Comparison of ENCODE assay signal across 11 cellular contexts in genomic region chr11:64357446-64357845, GRCh38. TPM values are rescaled to one million over a fixed set of nuclear protein-coding genes. Genes with fewer than 3 reads are reported as not detected.
DNase-seq lines count a peak whose midpoint lies in the region; ATAC-seq lines count a peak whose summit lies in the region.
"Had no signal": no experiment of that assay in that cellular context is flagged by ENCODE, and none has a peak within 500 bp of the region (broad histone marks: within the 10 kb centered on the region; RNA-seq: fewer than 3 reads in every experiment).

No MANE protein-coding gene starts in this region.

- H4K5ac ChIP-seq in mesendoderm (ENCODE audit: low read length) = no peak overlapping the region

- peak overlapping the region; percentile 85 for H3K56ac ChIP-seq in mesendoderm (ENCODE audit: low read length)

- no peak overlapping the region for H2BK15ac ChIP-seq in mesendoderm (replicated peaks; ENCODE audit: low read depth)

- H3F3A ChIP-seq in GM23248 (ENCODE audit: insufficient read depth) = peaks cover 4% of the 10 kb centered on the region; the same call in 1 of the 2 replicates

- in situ Hi-C loops in GM23248 (cut with MboI) = no loop called here

- peak overlapping the region in 7 of 11 experiments; percentile 15 to 85 (median 84); a peak in 13 of 22 replicates for H3K9ac ChIP-seq in BLaER1 treated with 17β-estradiol and CSF1 and Interleukin-3, amounts not matched to agents 10 nM and 100 nM
- H3K9ac ChIP-seq in GM23248 (peak overlapping the region; percentile 8; the same call in 1 of the 2 replicates), mesendoderm (ENCODE audit: low read length) (no peak overlapping the region)

- DNase-seq in GM23248 (no peak), mesendoderm (no peak), NCI-H2107 treated with DMSO at 0.1 percent for 48 hours (lab: John Stamatoyannopoulos, UW; ENCODE audit: unreplicated experiment) (no peak), cerebellar cortex (ENCODE audit: low spot score) (no peak)
- DNase-seq: effector memory CD4-positive, alpha-beta T cell; NCI-H187; NCI-H526 had no signal

- H3K79me2 ChIP-seq in GM23248 (ENCODE audit: insufficient read depth) (peaks cover 13% of the 10 kb centered on the region), mesendoderm (ENCODE audit: control insufficient read depth, insufficient read depth, low read length) (no peaks in the 10 kb centered on the region)

- peaks cover 0 to 15% (median 0%) of the 10 kb centered on the region in 11 experiments; a peak in 6 of 22 replicates for H3K27me3 ChIP-seq in BLaER1 treated with 17β-estradiol and CSF1 and Interleukin-3, amounts not matched to agents 10 nM and 100 nM
- no peaks in the 10 kb centered on the region for H3K27me3 ChIP-seq in GM23248 (replicated peaks; ENCODE audit: insufficient read depth)
- no peaks in the 10 kb centered on the region for H3K27me3 ChIP-seq in mesendoderm (ENCODE audit: insufficient read depth, low read length, poor library complexity)

- peak overlapping the region in 6 of 11 experiments; percentile 2 to 44 (median 12); a peak in 6 of 22 replicates for H3K27ac ChIP-seq in BLaER1 treated with 17β-estradiol and CSF1 and Interleukin-3, amounts not matched to agents 10 nM and 100 nM
- no peak overlapping the region for H3K27ac ChIP-seq in GM23248
- H3K27ac ChIP-seq in adipose tissue (ENCODE audit: low read depth, low read length) = peak overlapping the region; percentile 3
- no peak overlapping the region for H3K27ac ChIP-seq in mesendoderm (ENCODE audit: low read depth, low read length)

- H3K4me3 ChIP-seq in BLaER1 treated with 17β-estradiol and CSF1 and Interleukin-3, amounts not matched to agents 10 nM and 100 nM = peak overlapping the region in 2 of 10 experiments; percentile 8 to 84; a peak in 1 of 20 replicates
- H3K4me3 ChIP-seq in GM23248 (no peak overlapping the region), mesendoderm (ENCODE audit: low read length) (no peak overlapping the region)

- H4K8ac ChIP-seq in mesendoderm (ENCODE audit: low read depth, low read length) = no peak overlapping the region

- WGBS in GM23248 (ENCODE audit: low coverage in 1 of 2, low lambda C conversion rate in 2 of 2, missing lambda C conversion rate in 2 of 2), 2 experiments = 83 to 100% methylated on average over 4 to 5 of the region's 6 CpGs
- 89 to 95% (median 92%) methylated on average over 5 to 6 of the region's 6 CpGs for WGBS in adipose tissue, 3 donors
- WGBS in mesendoderm (ENCODE audit: extremely low coverage, insufficient coverage, low lambda C conversion rate) = no CpG with 5 or more reads among the region's 6 CpGs

- no peak overlapping the region for H3K4ac ChIP-seq in mesendoderm (ENCODE audit: low read depth, low read length)

- H2BK5ac ChIP-seq in mesendoderm (ENCODE audit: low read length) = no peak overlapping the region

- H2AK5ac ChIP-seq in mesendoderm (ENCODE audit: low read length) = no peak overlapping the region

- ATAC-seq in HG02938 (IDR thresholded peaks at IDR 0.05; ENCODE audit: unreplicated experiment) = no peak
- ATAC-seq: Right ventricle myocardium inferior had no signal

- H3K79me1 ChIP-seq in mesendoderm (ENCODE audit: low read length) = peaks cover 4% of the 10 kb centered on the region

- H2AFZ ChIP-seq in GM23248 = no peak overlapping the region

- H3K9me2 ChIP-seq in GM23248 (ENCODE audit: insufficient read depth) = no peaks in the 10 kb centered on the region

- no peak overlapping the region for H2BK120ac ChIP-seq in mesendoderm (ENCODE audit: low read depth, low read length)

- no peak overlapping the region for H3K18ac ChIP-seq in mesendoderm (ENCODE audit: low read length)

- peaks cover 0 to 36% (median 15%) of the 10 kb centered on the region in 11 experiments; a peak in 12 of 22 replicates for H4K20me1 ChIP-seq in BLaER1 treated with 17β-estradiol and CSF1 and Interleukin-3, amounts not matched to agents 10 nM and 100 nM
- H4K20me1 ChIP-seq in GM23248 (ENCODE audit: insufficient read depth) = no peaks in the 10 kb centered on the region

- peak overlapping the region; percentile 93 to 100 (median 99) for H3K4me2 ChIP-seq in BLaER1 treated with 17β-estradiol and CSF1 and Interleukin-3, amounts not matched to agents 10 nM and 100 nM
- H3K4me2 ChIP-seq in GM23248 (ENCODE audit: unreplicated experiment) = peak overlapping the region; percentile 95
- H3K4me2 ChIP-seq in mesendoderm (ENCODE audit: low read length) = no peak overlapping the region

- H3K4me1 ChIP-seq in BLaER1 treated with 17β-estradiol and CSF1 and Interleukin-3, amounts not matched to agents 10 nM and 100 nM = peaks cover 65 to 95% (median 85%) of the 10 kb centered on the region in 10 experiments
- H3K4me1 ChIP-seq in GM23248 (ENCODE audit: insufficient read depth) = peaks cover 16% of the 10 kb centered on the region
- H3K4me1 ChIP-seq in mesendoderm (ENCODE audit: control insufficient read depth, low read depth, low read length) = peaks cover 10% of the 10 kb centered on the region

- H3K36me3 ChIP-seq in BLaER1 treated with 17β-estradiol and CSF1 and Interleukin-3, amounts not matched to agents 10 nM and 100 nM = peaks cover 13 to 18% (median 17%) of the 10 kb centered on the region in 11 experiments
- H3K36me3 ChIP-seq in GM23248 (ENCODE audit: low read depth) (peaks cover 3% of the 10 kb centered on the region; the same call in 1 of the 2 replicates), mesendoderm (ENCODE audit: control insufficient read depth, insufficient read depth, low read length) (no peaks in the 10 kb centered on the region)

- H3K9me3 ChIP-seq in BLaER1 treated with 17β-estradiol and CSF1 and Interleukin-3, amounts not matched to agents 10 nM and 100 nM (replicated peaks in 1 of 11) = no peaks in the 10 kb centered on the region
- no peaks in the 10 kb centered on the region for H3K9me3 ChIP-seq in GM23248 (ENCODE audit: low read depth)

- H3K23ac ChIP-seq in mesendoderm (ENCODE audit: low read length) = no peak overlapping the region

RNA-seq across cellular contexts. Expression of gene RPS6KA4, which starts 1.5 kb away (rescaled TPM):
- 61.0 and 81.8 TPM in 2 replicates for total RNA-seq in GM23248 (2014; rRNA removed; shearing (Covaris generic))
- polyA plus RNA-seq in GM23248 (2016; fragmentation: Nextera tagmentation; extraction: Ambion mirVana) (12.2 and 13.6 TPM in 2 replicates), adipose tissue (10 to 100 TPM; 11.1 to 29.4 (median 25.3) TPM)
- 4.8 TPM for polyA plus RNA-seq in mesendoderm (2013, experiment 1 of 2)
- polyA plus RNA-seq in mesendoderm (2013, experiment 2 of 2) = 4.6 TPM

RNA-seq across cellular contexts. Expression of gene CCDC88B, which starts 17.4 kb away (rescaled TPM):
- total RNA-seq in GM23248 (2014; rRNA removed; shearing (Covaris generic)) = 1.8 TPM in 2 replicates
- 2.6 and 3.1 TPM in 2 replicates for polyA plus RNA-seq in GM23248 (2016; fragmentation: Nextera tagmentation; extraction: Ambion mirVana)
- 10 to 100 TPM in 2 of 3 donors, 1 to 10 TPM in 1; 9.1 to 19.1 (median 11.7) TPM for polyA plus RNA-seq in adipose tissue
- 2.0 TPM for polyA plus RNA-seq in mesendoderm (2013, experiment 1 of 2)
- polyA plus RNA-seq in mesendoderm (2013, experiment 2 of 2) = 1.6 TPM

RNA-seq across cellular contexts. Expression of gene PRDX5, which starts 39.5 kb away (rescaled TPM):
- total RNA-seq in GM23248 (2014; rRNA removed; shearing (Covaris generic)) = 243 and 260 TPM in 2 replicates
- 436 and 451 TPM in 2 replicates for polyA plus RNA-seq in GM23248 (2016; fragmentation: Nextera tagmentation; extraction: Ambion mirVana)
- polyA plus RNA-seq in adipose tissue = 100 to 1,000 TPM; 183 to 391 (median 277) TPM
- polyA plus RNA-seq in mesendoderm (2013, experiment 1 of 2) = 99.0 TPM
- polyA plus RNA-seq in mesendoderm (2013, experiment 2 of 2) = 97.3 TPM

RNA-seq across cellular contexts. Expression of gene TRMT112, which starts 40.1 kb away (rescaled TPM):
- total RNA-seq in GM23248 (2014; rRNA removed; shearing (Covaris generic)) = 161 and 183 TPM in 2 replicates
- 269 and 282 TPM in 2 replicates for polyA plus RNA-seq in GM23248 (2016; fragmentation: Nextera tagmentation; extraction: Ambion mirVana)
- 100 to 1,000 TPM; 135 to 387 (median 213) TPM for polyA plus RNA-seq in adipose tissue
- polyA plus RNA-seq in mesendoderm (2013, experiment 1 of 2) = 524 TPM
- 540 TPM for polyA plus RNA-seq in mesendoderm (2013, experiment 2 of 2)

RNA-seq across cellular contexts. Expression of gene ESRRA, which starts 52.1 kb away (rescaled TPM):
- 38.6 and 41.9 TPM in 2 replicates for total RNA-seq in GM23248 (2014; rRNA removed; shearing (Covaris generic))
- polyA plus RNA-seq in GM23248 (2016; fragmentation: Nextera tagmentation; extraction: Ambion mirVana) = 17.2 and 18.1 TPM in 2 replicates
- polyA plus RNA-seq in adipose tissue = 10 to 100 TPM; 30.1 to 58.1 (median 49.6) TPM
- 9.3 TPM for polyA plus RNA-seq in mesendoderm (2013, experiment 1 of 2)
- polyA plus RNA-seq in mesendoderm (2013, experiment 2 of 2) = 8.3 TPM

Comparison
In these comparisons a context has a peak if more than half of its experiments do, and no peak if none do; other contexts are left out.
1. H3K27ac ChIP-seq: peak in BLaER1 treated with 17β-estradiol and CSF1 and Interleukin-3, amounts not matched to agents 10 nM and 100 nM (6 of 11) and adipose tissue (single experiment); none in GM23248 (single experiment) and mesendoderm (single experiment).